14 cellular contexts compared by ENCODE assay signal in the genomic region with DNA sequence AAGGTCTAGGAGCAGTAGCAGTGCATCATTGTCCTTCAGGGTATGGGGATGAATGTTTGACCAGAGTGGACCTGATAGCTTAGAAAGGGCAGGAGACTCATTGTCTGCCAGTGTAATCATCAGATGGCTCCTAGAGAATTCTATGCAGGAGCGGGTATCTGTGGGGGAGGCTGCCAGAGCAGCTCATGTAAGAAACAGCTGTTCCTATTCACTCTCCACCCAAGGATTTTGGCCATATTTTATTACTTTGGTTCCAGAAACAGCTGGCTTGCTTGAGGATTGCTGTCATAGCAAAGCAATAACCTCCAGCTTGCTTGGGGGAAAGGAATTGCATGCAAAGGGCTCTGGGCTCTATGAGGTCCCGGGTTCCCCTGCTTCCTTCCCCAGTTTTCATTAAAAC. TPM values are rescaled to one million over a fixed set of nuclear protein-coding genes. Genes with fewer than 3 reads are reported as not detected.
A peak's percentile ranks its signal among the peaks of the same experiment; 100 is the strongest.
DNase-seq lines count a peak whose midpoint lies in the region; ATAC-seq, FAIRE-seq and TF ChIP-seq lines count a peak whose summit lies in the region.
"Had no signal": no experiment of that assay in that cellular context is flagged by ENCODE, and none has a peak within 500 bp of the region (broad histone marks: within the 10 kb centered on the region; RNA-seq: fewer than 3 reads in every experiment).

No MANE protein-coding gene starts in this region.

- peaks cover 87% of the 10 kb centered on the region for H3K79me2 ChIP-seq in HepG2 (ENCODE audit: insufficient read depth, low read length)
- peaks cover 96% of the 10 kb centered on the region for H3K79me2 ChIP-seq in Karpas-422 (ENCODE audit: low read length)

- no peak overlapping the region for H2AFZ ChIP-seq in HepG2 (ENCODE audit: low read length)
- H2AFZ ChIP-seq in Karpas-422 (ENCODE audit: low read length), result no peak overlapping the region

- H3K36me3 ChIP-seq in HepG2 (replicated peaks in 1 of 2; ENCODE audit: control insufficient read depth in 1 of 2, insufficient read depth in 2 of 2, low read length in 2 of 2) (peaks cover 17 to 54% of the 10 kb centered on the region in 2 experiments), right lobe of liver (peaks cover 0 to 6% (median 0%) of the 10 kb centered on the region in 4 donors), mucosa of descending colon (ENCODE audit: low read depth) (no peaks in the 10 kb centered on the region), vagina (peaks cover 0 to 3% of the 10 kb centered on the region in 2 donors), Karpas-422 (ENCODE audit: insufficient read depth, low read length) (no peaks in the 10 kb centered on the region)

- POLR2A ChIA-PET in HepG2 (lab: Yijun Ruan, JAX), result interaction anchor here (0.6 to 0.7 kb wide), 2 partner anchors 12 to 45 kb away, joined by 3 to 4 read pairs; no protein-coding TSS in a partner anchor

- TF ChIP-seq EP300 in HepG2 (IDR thresholded peaks at IDR 0.05; ENCODE audit: low read depth in 2 of 2, low read length in 2 of 2), result no peak
- TF ChIP-seq EP300 in HepG2 (CRISPR knock-in tag; IDR thresholded peaks at IDR 0.05; ENCODE audit: borderline replicate concordance), result no peak

- no peak for FAIRE-seq in HepG2 (lab: Jason Lieb, UNC)
- FAIRE-seq: pancreas had no signal

- H3K4me3 ChIP-seq in HepG2 (replicated peaks in 1 of 3; ENCODE audit: insufficient read depth in 1 of 3, low read depth in 2 of 3, low read length in 3 of 3) (no peak overlapping the region), right lobe of liver (no peak overlapping the region), fibroblast of mammary gland (ENCODE audit: control insufficient read depth, low read depth, low read length) (no peak overlapping the region), mucosa of descending colon (no peak overlapping the region), vagina (no peak overlapping the region), Karpas-422 (ENCODE audit: low read length) (no peak overlapping the region)
- H3K4me3 ChIP-seq: BLaER1 treated with 17β-estradiol and CSF1 and Interleukin-3, amounts not matched to agents 10 nM and 100 nM; pancreas had no signal

- WGBS in HepG2 (ENCODE audit: low lambda C conversion rate), result 94% methylated on average over 2 of the region's 2 CpGs
- WGBS in right lobe of liver (ENCODE audit: insufficient coverage, low coverage, low lambda C conversion rate, missing lambda C conversion rate), result 86% methylated on average over 2 of the region's 2 CpGs

- H4K20me1 ChIP-seq in HepG2 (ENCODE audit: insufficient read depth, low read length) (peaks cover 33% of the 10 kb centered on the region), Karpas-422 (ENCODE audit: insufficient read depth, low read depth, low read length) (no peaks in the 10 kb centered on the region)

- no peak overlapping the region for H3K27ac ChIP-seq in HepG2 (ENCODE audit: extremely low read length, insufficient read depth, low read length)
- no peak overlapping the region for H3K27ac ChIP-seq in right lobe of liver
- H3K27ac ChIP-seq in vagina, result no peak overlapping the region
- H3K27ac ChIP-seq in substantia nigra (ENCODE audit: low read depth, low read length, poor library complexity, severe bottlenecking), result no peak overlapping the region
- H3K27ac ChIP-seq in Karpas-422 (ENCODE audit: low read length), result no peak overlapping the region
- H3K27ac ChIP-seq: BLaER1 treated with 17β-estradiol and CSF1 and Interleukin-3, amounts not matched to agents 10 nM and 100 nM; pancreas had no signal

- H3K4me1 ChIP-seq in HepG2 (ENCODE audit: insufficient read depth, low read length), result peaks cover 29% of the 10 kb centered on the region
- H3K4me1 ChIP-seq in right lobe of liver, result no peaks in the 10 kb centered on the region
- peaks cover 30% of the 10 kb centered on the region for H3K4me1 ChIP-seq in mucosa of descending colon (ENCODE audit: low read depth)
- H3K4me1 ChIP-seq in vagina, result peaks cover 73% of the 10 kb centered on the region
- H3K4me1 ChIP-seq in Karpas-422 (ENCODE audit: low read length), result peaks cover 21% of the 10 kb centered on the region

- no peak overlapping the region for H3K9ac ChIP-seq in HepG2 (ENCODE audit: insufficient read depth, low read depth, low read length)
- no peak overlapping the region for H3K9ac ChIP-seq in Karpas-422 (ENCODE audit: low read length)
- H3K9ac ChIP-seq: BLaER1 treated with 17β-estradiol and CSF1 and Interleukin-3, amounts not matched to agents 10 nM and 100 nM had no signal

- H3K27me3 ChIP-seq in HepG2 (ENCODE audit: control insufficient read depth in 1 of 2, insufficient read depth in 2 of 2, low read length in 2 of 2) (no peaks in the 10 kb centered on the region), right lobe of liver (no peaks in the 10 kb centered on the region), vagina (no peaks in the 10 kb centered on the region), Karpas-422 (ENCODE audit: low read length) (no peaks in the 10 kb centered on the region)
- H3K27me3 ChIP-seq: BLaER1 treated with 17β-estradiol and CSF1 and Interleukin-3, amounts not matched to agents 10 nM and 100 nM; pancreas had no signal

- intact Hi-C loops in HepG2 (cut with micrococcal nuclease; ENCODE audit: unreplicated experiment) (loop anchor here (5.0 kb wide), 1 partner anchor 45 kb away; a partner anchor contains a TSS), right lobe of liver (cut with DNase I) (no loop called here), mucosa of descending colon (cut with DNase I, micrococcal nuclease) (no loop called here), vagina (cut with DNase I) (no loop called here)

- BruUV-seq in HepG2 (replicated peaks; lab: Mats Ljungman, UMichigan), result no TSS peak

- no peaks in the 10 kb centered on the region for H3K9me2 ChIP-seq in Karpas-422 (replicated peaks; ENCODE audit: insufficient read depth, low read length)

- ATAC-seq in HepG2 (no peak), right lobe of liver (no peak), mucosa of descending colon (peak; percentile 52)

- no peak for TF ChIP-seq CTCF in HepG2 (CRISPR knock-in tag; IDR thresholded peaks at IDR 0.05)
- no peak for TF ChIP-seq CTCF in right lobe of liver (IDR thresholded peaks at IDR 0.05)
- no peak for TF ChIP-seq CTCF in fibroblast of mammary gland (conservative IDR thresholded peaks at IDR 0.05; ENCODE audit: control insufficient read depth, insufficient read depth, low read depth, low read length)
- TF ChIP-seq CTCF in mucosa of descending colon (IDR thresholded peaks at IDR 0.05), result no peak
- no peak for TF ChIP-seq CTCF in vagina (IDR thresholded peaks at IDR 0.05)

- no peak for TF ChIP-seq POLR2A in HepG2 (IDR thresholded peaks at IDR 0.05; ENCODE audit: insufficient read depth in 1 of 2, low read depth in 2 of 2, low read length in 2 of 2)
- no peak for TF ChIP-seq POLR2A in right lobe of liver (IDR thresholded peaks at IDR 0.05)
- TF ChIP-seq POLR2A in vagina (IDR thresholded peaks at IDR 0.05), result no peak

- CTCF ChIA-PET in HepG2 (lab: Yijun Ruan, JAX; ENCODE audit: low intra/inter-chr PET ratio, low total read pairs), result no interaction called here

- DNase-seq in HepG2 (ENCODE audit: low spot score), result no peak
- no peak for DNase-seq in right lobe of liver
- peak; percentile 37 for DNase-seq in fibroblast of mammary gland (ENCODE audit: low read depth)
- DNase-seq in mucosa of descending colon, result no peak
- no peak for DNase-seq in vagina (ENCODE audit: extremely low spot score in 2 of 2)
- no peak for DNase-seq in activated CD4-positive, alpha-beta T cell treated with anti-CD3 and anti-CD28 coated beads, Interleukin-2, amount 50 U/mL, for 1 hour
- DNase-seq in substantia nigra (lab: John Stamatoyannopoulos, UW), result no peak
- no peak for DNase-seq in Karpas-422
- DNase-seq: cortex of kidney; NCI-H1105; NCI-H446 treated with DMSO at 0.1 percent for 48 hours; pancreas; stimulated activated naive B cell treated with anti-CD40 and anti-IgM and Interleukin-4, amounts not matched to agents 10 μg/mL and 1 μg/mL and 100 μg/mL, for 72 hours had no signal

- no peak for TF ChIP-seq RAD21 in HepG2 (CRISPR knock-in tag; IDR thresholded peaks at IDR 0.05)

- H3K4me2 ChIP-seq in HepG2 (ENCODE audit: low read depth, low read length), result no peak overlapping the region
- no peak overlapping the region for H3K4me2 ChIP-seq in Karpas-422 (ENCODE audit: low read depth, low read length, poor library complexity, severe bottlenecking)

- no peaks in the 10 kb centered on the region for H3K9me3 ChIP-seq in HepG2 (ENCODE audit: low read length)
- H3K9me3 ChIP-seq in right lobe of liver, result no peaks in the 10 kb centered on the region
- H3K9me3 ChIP-seq in mucosa of descending colon, result no peaks in the 10 kb centered on the region
- H3K9me3 ChIP-seq in vagina, result no peaks in the 10 kb centered on the region
- no peaks in the 10 kb centered on the region for H3K9me3 ChIP-seq in Karpas-422 (ENCODE audit: low read length)
- H3K9me3 ChIP-seq: BLaER1 treated with 17β-estradiol and CSF1 and Interleukin-3, amounts not matched to agents 10 nM and 100 nM; pancreas had no signal

- in situ Hi-C loops in HepG2 (cut with HindIII; ENCODE audit: extremely low pct_ligation_motif_present, low pct_unique_long_range_greater_than_20kb), result no loop called here

RNA-seq across cellular contexts. Expression of a gene that starts 44.1 kb away (rescaled TPM):
- total RNA-seq in HepG2 (2016; rRNA removed; fragmentation: Illumina TruSeq; extraction: Trizol), result 186 and 213 TPM in 2 replicates
- 149 TPM in 2 replicates for total RNA-seq in HepG2 (2016; cell fraction: cytosol; rRNA removed; fragmentation: Illumina TruSeq; extraction: Trizol; ENCODE audit: low read depth)
- 189 and 205 TPM in 2 replicates for total RNA-seq in HepG2 (2016; cell fraction: insoluble cytoplasmic fraction; rRNA removed; fragmentation: Illumina TruSeq; extraction: Trizol)
- 212 and 253 TPM in 2 replicates for total RNA-seq in HepG2 (2016; cell fraction: membrane; rRNA removed; fragmentation: Illumina TruSeq; extraction: Trizol)
- 108 and 117 TPM in 2 replicates for total RNA-seq in HepG2 (2016; cell fraction: nucleus; rRNA removed; fragmentation: Illumina TruSeq; extraction: Trizol)
- polyA plus RNA-seq in HepG2 (2011; rRNA removed), result 178 and 179 TPM in 2 replicates
- 154 and 230 TPM in 2 replicates for polyA plus RNA-seq in HepG2 (2011; cell fraction: cytosol; rRNA removed)
- polyA plus RNA-seq in HepG2 (2011; cell fraction: nucleus; rRNA removed), result 90.5 and 93.6 TPM in 2 replicates
- 139 and 151 TPM in 2 replicates for polyA plus RNA-seq in HepG2 (2012)
- 205 and 264 TPM in 2 replicates for polyA plus RNA-seq in HepG2 (2016; cell fraction: cytosol; fragmentation: Illumina TruSeq; extraction: Trizol; ENCODE audit: low read depth)
- polyA plus RNA-seq in HepG2 (2016; cell fraction: insoluble cytoplasmic fraction; fragmentation: Illumina TruSeq; extraction: Trizol; ENCODE audit: low read depth), result 400 and 432 TPM in 2 replicates
- 287 and 342 TPM in 2 replicates for polyA plus RNA-seq in HepG2 (2016; cell fraction: membrane; fragmentation: Illumina TruSeq; extraction: Trizol; ENCODE audit: low read depth)
- 252 and 257 TPM in 2 replicates for polyA plus RNA-seq in HepG2 (2016; cell fraction: nucleus; fragmentation: Illumina TruSeq; extraction: Trizol; ENCODE audit: insufficient read depth, low read depth)
- polyA minus RNA-seq in HepG2 (2011; rRNA and poly(A)+ RNA removed; ENCODE audit: low replicate concordance), result 148 and 200 TPM in 2 replicates
- 99.8 and 102 TPM in 2 replicates for polyA minus RNA-seq in HepG2 (2011; cell fraction: cytosol; rRNA and poly(A)+ RNA removed)
- polyA minus RNA-seq in HepG2 (2011; cell fraction: nucleus; rRNA and poly(A)+ RNA removed), result 75.0 and 76.2 TPM in 2 replicates
- total RNA-seq in right lobe of liver, result 10 to 100 TPM; 24.8 to 42.1 (median 33.4) TPM
- total RNA-seq in mucosa of descending colon, result 100 to 1,000 TPM; 152 to 229 (median 215) TPM
- 123 TPM for total RNA-seq in vagina
- total RNA-seq in Karpas-422 (2014; rRNA removed; shearing (Covaris generic); ENCODE audit: low replicate concordance), result 78.8 and 116 TPM in 2 replicates
